8 cellular contexts compared by ENCODE assay signal in the genomic region with DNA sequence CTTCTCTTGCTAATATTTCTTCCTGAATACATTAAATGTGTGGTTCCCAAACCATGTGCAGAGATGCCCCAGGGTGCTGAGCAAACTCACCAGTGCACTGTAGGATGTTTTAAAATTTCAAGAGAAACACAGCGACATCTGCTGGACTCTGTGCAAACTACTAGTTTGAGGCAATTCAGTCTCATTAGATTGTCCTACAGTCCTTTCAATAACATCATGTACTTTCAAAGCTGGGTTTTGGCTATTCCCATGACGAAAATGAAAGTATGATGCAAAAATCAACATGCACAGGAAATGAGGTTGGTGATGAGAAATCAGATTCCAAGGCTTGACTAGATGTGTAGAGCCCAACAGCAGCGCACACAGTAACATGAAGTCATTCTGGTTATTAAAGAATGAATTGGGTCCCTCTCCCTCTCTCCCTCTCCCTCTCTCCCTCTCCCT.
DNase-seq lines count a peak whose midpoint lies in the region; ATAC-seq and TF ChIP-seq lines count a peak whose summit lies in the region.

No MANE protein-coding gene starts in this region.

- TF ChIP-seq CTCF in AG09309 (IDR thresholded peaks at IDR 0.05; ENCODE audit: control insufficient read depth, insufficient read depth, low read depth, low read length, missing control alignments) (peak; percentile 75), mesothelial cell of epicardium (IDR thresholded peaks at IDR 0.05; ENCODE audit: unreplicated experiment) (peak; percentile 67)

- no peaks in the 10 kb centered on the region for H3K9me3 Mint-ChIP-seq in mesothelial cell of epicardium
- H3K9me3 Mint-ChIP-seq in stimulated activated effector memory CD8-positive, alpha-beta T cell treated with anti-CD3 and anti-CD28 coated beads, Interleukin-12 subunit alpha, Interleukin-12 subunit beta, amount 100 ng/mL, for 72 hours = no peaks in the 10 kb centered on the region

- peak; percentile 80 for ATAC-seq in stimulated activated effector memory CD8-positive, alpha-beta T cell treated with anti-CD3 and anti-CD28 coated beads, Interleukin-12 subunit alpha, Interleukin-12 subunit beta, amount 100 ng/mL, for 72 hours

- H3K4me3 Mint-ChIP-seq in mesothelial cell of epicardium = no peak overlapping the region
- no peak overlapping the region for H3K4me3 Mint-ChIP-seq in stimulated activated effector memory CD8-positive, alpha-beta T cell treated with anti-CD3 and anti-CD28 coated beads, Interleukin-12 subunit alpha, Interleukin-12 subunit beta, amount 100 ng/mL, for 72 hours

- H3K4me1 Mint-ChIP-seq in mesothelial cell of epicardium = no peaks in the 10 kb centered on the region
- H3K4me1 Mint-ChIP-seq in stimulated activated effector memory CD8-positive, alpha-beta T cell treated with anti-CD3 and anti-CD28 coated beads, Interleukin-12 subunit alpha, Interleukin-12 subunit beta, amount 100 ng/mL, for 72 hours = peaks cover 15% of the 10 kb centered on the region

- no peak overlapping the region for H3K4me3 ChIP-seq in AG09309 (ENCODE audit: control insufficient read depth, low read depth, low read length)

- peaks cover 40% of the 10 kb centered on the region for H3K36me3 Mint-ChIP-seq in mesothelial cell of epicardium
- H3K36me3 Mint-ChIP-seq in stimulated activated effector memory CD8-positive, alpha-beta T cell treated with anti-CD3 and anti-CD28 coated beads, Interleukin-12 subunit alpha, Interleukin-12 subunit beta, amount 100 ng/mL, for 72 hours = peaks cover 82% of the 10 kb centered on the region

- DNase-seq in AG09309 (ENCODE audit: low read depth) (no peak), GOT3 (lab: John Stamatoyannopoulos, UW) (peak; percentile 8), NCI-H524 (lab: John Stamatoyannopoulos, UW) (peak; percentile 52 to 82), ecto neural progenitor cell (ENCODE audit: low spot score) (peak; percentile 56), mesothelial cell of epicardium (ENCODE audit: low spot score in 2 of 2, unreplicated experiment in 2 of 2) (no peak), ureter (ENCODE audit: low spot score) (no peak)
- peak; percentile 64 for DNase-seq in activated CD4-positive, alpha-beta T cell treated with anti-CD3 and anti-CD28 coated beads for 48 hours
- DNase-seq in stimulated activated effector memory CD8-positive, alpha-beta T cell treated with anti-CD3 and anti-CD28 coated beads, Interleukin-12 subunit alpha, Interleukin-12 subunit beta, amount 100 ng/mL, for 72 hours (ENCODE audit: low spot score in 2 of 2) = peak; percentile 24 to 68

- no peak overlapping the region for H3K27ac Mint-ChIP-seq in mesothelial cell of epicardium
- H3K27ac Mint-ChIP-seq in stimulated activated effector memory CD8-positive, alpha-beta T cell treated with anti-CD3 and anti-CD28 coated beads, Interleukin-12 subunit alpha, Interleukin-12 subunit beta, amount 100 ng/mL, for 72 hours = no peak overlapping the region

- no peaks in the 10 kb centered on the region for H3K27me3 Mint-ChIP-seq in mesothelial cell of epicardium (ENCODE audit: low read depth)

Comparison
In these comparisons a context has a peak if more than half of its experiments do, and no peak if none do; other contexts are left out.
1. DNase-seq: peak in GOT3 (single experiment), NCI-H524 (2 of 2), activated CD4-positive, alpha-beta T cell treated with anti-CD3 and anti-CD28 coated beads for 48 hours (single experiment), ecto neural progenitor cell (single experiment) and stimulated activated effector memory CD8-positive, alpha-beta T cell treated with anti-CD3 and anti-CD28 coated beads, Interleukin-12 subunit alpha, Interleukin-12 subunit beta, amount 100 ng/mL, for 72 hours (2 of 2); none in AG09309 (single experiment), mesothelial cell of epicardium (0 of 2) and ureter (single experiment).